Comparison of ENCODE assay signal across 9 cellular contexts in genomic region chr17:42895185-42895555, GRCh38. TPM values are rescaled to one million over a fixed set of nuclear protein-coding genes. Genes with fewer than 3 reads are reported as not detected.
DNase-seq lines count a peak whose midpoint lies in the region; ATAC-seq and TF ChIP-seq lines count a peak whose summit lies in the region.
"Had no signal": no experiment of that assay in that cellular context is flagged by ENCODE, and none has a peak within 500 bp of the region (broad histone marks: within the 10 kb centered on the region; RNA-seq: fewer than 3 reads in every experiment).

No MANE protein-coding gene starts in this region.

- H2AFZ ChIP-seq in smooth muscle cell (ENCODE audit: low read depth), result no peak overlapping the region

- no peak overlapping the region for H3K9ac ChIP-seq in smooth muscle cell (ENCODE audit: low read depth)

- TF ChIP-seq CTCF in adrenal gland (IDR thresholded peaks at IDR 0.05), result no peak
- no peak for TF ChIP-seq CTCF in smooth muscle cell (IDR thresholded peaks at IDR 0.05; ENCODE audit: borderline replicate concordance, insufficient read depth, poor library complexity, severe bottlenecking)

- no peaks in the 10 kb centered on the region for H3K9me3 ChIP-seq in adrenal gland (replicated peaks in 1 of 3)
- no peaks in the 10 kb centered on the region for H3K9me3 ChIP-seq in smooth muscle cell (replicated peaks; ENCODE audit: low read depth)
- H3K9me3 ChIP-seq in CD4-positive, alpha-beta memory T cell (ENCODE audit: control insufficient read depth in 1 of 2, low read length in 2 of 2), result no peaks in the 10 kb centered on the region

- H3K4me1 ChIP-seq in adrenal gland (replicated peaks in 1 of 2) (peaks cover 11 to 13% of the 10 kb centered on the region in 2 donors), smooth muscle cell (ENCODE audit: low read depth) (peaks cover 3% of the 10 kb centered on the region)
- no peaks in the 10 kb centered on the region for H3K4me1 ChIP-seq in CD4-positive, alpha-beta memory T cell (ENCODE audit: insufficient read depth, low read length)

- H3K27me3 Mint-ChIP-seq in CD4-positive, alpha-beta memory T cell, result peaks cover 4 to 7% of the 10 kb centered on the region in 2 donors

- H3K27me3 ChIP-seq in adrenal gland, result no peaks in the 10 kb centered on the region
- no peaks in the 10 kb centered on the region for H3K27me3 ChIP-seq in smooth muscle cell (ENCODE audit: low read depth)
- H3K27me3 ChIP-seq in CD4-positive, alpha-beta memory T cell (ENCODE audit: insufficient read depth, low read length), result no peaks in the 10 kb centered on the region

- H3K79me2 ChIP-seq in smooth muscle cell (ENCODE audit: low read depth), result no peaks in the 10 kb centered on the region

- no peaks in the 10 kb centered on the region for H3K9me3 Mint-ChIP-seq in CD4-positive, alpha-beta memory T cell

- ATAC-seq in stimulated activated naive CD8-positive, alpha-beta T cell treated with anti-CD3 and anti-CD28 coated beads, Interleukin-15, Interleukin-2, amounts not matched to agents 100 U/mL and 50 U/mL, for 24 hours, result no peak

- peaks cover 7% of the 10 kb centered on the region for H3F3A ChIP-seq in smooth muscle cell (ENCODE audit: low read depth)

- H3K27ac ChIP-seq in adrenal gland (peak overlapping the region in 1 of 5 donors; percentile 47), smooth muscle cell (ENCODE audit: low read depth) (peak overlapping the region; percentile 44)
- no peak overlapping the region for H3K27ac ChIP-seq in CD4-positive, alpha-beta memory T cell (ENCODE audit: low read depth, low read length)

- H3K4me1 Mint-ChIP-seq in CD4-positive, alpha-beta memory T cell, result no peaks in the 10 kb centered on the region

- CTCF ChIA-PET in CD4-positive, alpha-beta memory T cell (lab: Charles Lee; ENCODE audit: partially characterized antibody), result no interaction called here

- H3K36me3 Mint-ChIP-seq in CD4-positive, alpha-beta memory T cell, result no peaks in the 10 kb centered on the region

- POLR2A ChIA-PET in CD4-positive, alpha-beta memory T cell (lab: Charles Lee; ENCODE audit: partially characterized antibody), result no interaction called here

- no peak overlapping the region for H3K4me3 Mint-ChIP-seq in CD4-positive, alpha-beta memory T cell

- H3K4me3 ChIP-seq in adrenal gland (no peak overlapping the region), smooth muscle cell (no peak overlapping the region)
- H3K4me3 ChIP-seq in CD4-positive, alpha-beta memory T cell (ENCODE audit: low read length in 2 of 2), result no peak overlapping the region

- H3K27ac Mint-ChIP-seq in CD4-positive, alpha-beta memory T cell, result no peak overlapping the region

- WGBS in adrenal gland, 4 donors, result 4 to 20% (median 11%) methylated on average over 2 of the region's 2 CpGs
- WGBS in smooth muscle cell (ENCODE audit: low lambda C conversion rate), result 16% methylated on average over 2 of the region's 2 CpGs

- intact Hi-C loops in adrenal gland (cut with DNase I), result no loop called here
- intact Hi-C loops in CD4-positive, alpha-beta memory T cell (cut with micrococcal nuclease), result no loop called here

- H3K4me2 ChIP-seq in smooth muscle cell, result peak overlapping the region; percentile 33

- no peaks in the 10 kb centered on the region for H3K36me3 ChIP-seq in adrenal gland (replicated peaks in 1 of 2)
- H3K36me3 ChIP-seq in smooth muscle cell (ENCODE audit: low read depth), result no peaks in the 10 kb centered on the region
- no peaks in the 10 kb centered on the region for H3K36me3 ChIP-seq in CD4-positive, alpha-beta memory T cell (ENCODE audit: insufficient read depth, low read length)

- no peaks in the 10 kb centered on the region for H4K20me1 ChIP-seq in smooth muscle cell (ENCODE audit: low read depth)

- DNase-seq in GM04504 (ENCODE audit: low read depth), result peak; percentile 55
- peak; percentile 27 to 82 (median 71) for DNase-seq in adrenal gland
- DNase-seq in inferior parietal cortex (ENCODE audit: extremely low spot score), result peak; percentile 11
- DNase-seq in smooth muscle cell (lab: John Stamatoyannopoulos, UW; ENCODE audit: unreplicated experiment), result peak; percentile 1
- DNase-seq in CD4-positive, alpha-beta memory T cell, result no peak
- no peak for DNase-seq in HuH-7.5 (ENCODE audit: low spot score)
- DNase-seq in NCI-H1417 (lab: John Stamatoyannopoulos, UW), result no peak
- no peak for DNase-seq in stimulated activated naive CD8-positive, alpha-beta T cell treated with anti-CD3 and anti-CD28 coated beads, Interleukin-15, Interleukin-2, amounts not matched to agents 100 U/mL and 50 U/mL, for 24 hours
- DNase-seq: activated CD4-positive, alpha-beta T cell treated with anti-CD3 and anti-CD28 coated beads, Interleukin-2, amount 50 U/mL, for 4 hours had no signal

- no peak for TF ChIP-seq POLR2A in adrenal gland (IDR thresholded peaks at IDR 0.05)

RNA-seq across cellular contexts. Expression of gene G6PC1, which starts 5.4 kb away (rescaled TPM):
- total RNA-seq in adrenal gland, result under 1 TPM in 3 of 8 donors, not detected in 5; 0.11 to 0.18 (median 0.18) TPM
- polyA plus RNA-seq in adrenal gland, result under 1 TPM in 1 of 3 donors, not detected in 2; 0.09 TPM
- not detected in 2 replicates for total RNA-seq in smooth muscle cell
- not detected in 2 replicates for polyA plus RNA-seq in smooth muscle cell
- total RNA-seq in CD4-positive, alpha-beta memory T cell, result not detected
- polyA plus RNA-seq in CD4-positive, alpha-beta memory T cell, result not detected

RNA-seq across cellular contexts. Expression of gene AOC3, which starts 44.2 kb away (rescaled TPM):
- 100 to 1,000 TPM in 2 of 8 donors, 10 to 100 TPM in 6; 58.8 to 133 (median 84.0) TPM for total RNA-seq in adrenal gland
- 10 to 100 TPM; 32.4 to 63.9 (median 59.7) TPM for polyA plus RNA-seq in adrenal gland
- total RNA-seq in smooth muscle cell, result 0.63 and 0.90 TPM in 2 replicates
- polyA plus RNA-seq in smooth muscle cell, result 0.65 and 1.5 TPM in 2 replicates
- 1 to 10 TPM in 1 of 2 experiments, under 1 TPM in 1; 0.58 to 1.2 TPM for total RNA-seq in CD4-positive, alpha-beta memory T cell
- not detected for polyA plus RNA-seq in CD4-positive, alpha-beta memory T cell

RNA-seq across cellular contexts. Expression of gene AOC2, which starts 50.8 kb away (rescaled TPM):
- total RNA-seq in adrenal gland, result 1 to 10 TPM in 5 of 8 donors, under 1 TPM in 3; 0.60 to 1.9 (median 1.3) TPM
- 1 to 10 TPM in 2 of 3 donors, under 1 TPM in 1; 0.95 to 1.6 (median 1.4) TPM for polyA plus RNA-seq in adrenal gland
- 1.6 and 2.3 TPM in 2 replicates for total RNA-seq in smooth muscle cell
- polyA plus RNA-seq in smooth muscle cell, result 0.91 and 2.1 TPM in 2 replicates
- total RNA-seq in CD4-positive, alpha-beta memory T cell, result 1 to 10 TPM; 2.7 TPM
- polyA plus RNA-seq in CD4-positive, alpha-beta memory T cell, result under 1 TPM in 1 of 2 donors, not detected in 1; 0.17 TPM

Comparison
In these comparisons a context has a peak if more than half of its experiments do, and no peak if none do; other contexts are left out.
1. DNase-seq: peak in GM04504 (single experiment), adrenal gland (7 of 7), inferior parietal cortex (single experiment) and smooth muscle cell (single experiment); none in CD4-positive, alpha-beta memory T cell (0 of 5), HuH-7.5 (single experiment), NCI-H1417 (0 of 3) and stimulated activated naive CD8-positive, alpha-beta T cell treated with anti-CD3 and anti-CD28 coated beads, Interleukin-15, Interleukin-2, amounts not matched to agents 100 U/mL and 50 U/mL, for 24 hours (single experiment).
2. RNA of gene AOC3, which starts 44.2 kb away (total RNA-seq): 58.8 to 133 TPM in adrenal gland; 0.58 to 1.2 TPM in CD4-positive, alpha-beta memory T cell and 0.63 to 0.90 TPM in smooth muscle cell; every median in the first group is over 10 times any median in the second.